Comparison of ENCODE assay signal across 27 cellular contexts in the genomic region with DNA sequence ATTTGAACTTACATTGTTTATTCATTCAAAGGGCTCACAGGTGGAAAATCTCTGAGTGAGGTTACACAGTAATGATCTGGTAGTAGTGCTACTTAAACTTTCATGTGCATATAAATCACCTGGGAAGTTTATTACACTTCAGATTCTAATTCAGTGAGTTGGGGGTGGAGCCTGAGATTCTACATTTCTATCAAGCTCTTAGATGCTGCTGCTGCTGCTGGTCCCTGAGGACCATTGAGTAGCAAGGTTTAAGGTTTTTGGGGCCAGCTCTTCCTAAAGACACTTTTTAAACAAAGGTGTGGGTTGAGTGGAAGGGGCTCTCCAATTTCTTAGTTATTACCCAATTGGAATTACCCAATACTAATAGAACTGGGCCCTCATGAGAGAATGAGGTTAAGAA. TPM values are rescaled to one million over a fixed set of nuclear protein-coding genes. Genes with fewer than 3 reads are reported as not detected.
A peak's percentile ranks its signal among the peaks of the same experiment; 100 is the strongest.
DNase-seq lines count a peak whose midpoint lies in the region; ATAC-seq, FAIRE-seq and TF ChIP-seq lines count a peak whose summit lies in the region.
"Had no signal": no experiment of that assay in that cellular context is flagged by ENCODE, and none has a peak within 500 bp of the region (broad histone marks: within the 10 kb centered on the region; RNA-seq: fewer than 3 reads in every experiment).

No MANE protein-coding gene starts in this region.

- H3K27ac ChIP-seq in A673 (ENCODE audit: low read depth, low read length, poor library complexity, severe bottlenecking), result peak overlapping the region; percentile 56
- H3K27ac ChIP-seq in left lung, result peak overlapping the region; percentile 51 to 54
- H3K27ac ChIP-seq: breast epithelium, pancreas had no signal

- no peaks in the 10 kb centered on the region for H3K36me3 ChIP-seq in A673 (ENCODE audit: insufficient read depth, low read length, poor library complexity, severe bottlenecking)
- no peaks in the 10 kb centered on the region for H3K36me3 ChIP-seq in left lung
- H3K36me3 ChIP-seq in Caco-2 (ENCODE audit: control insufficient read depth, insufficient read depth, low read length), result no peaks in the 10 kb centered on the region
- H3K36me3 ChIP-seq: breast epithelium, gastrocnemius medialis, pancreas, upper lobe of left lung had no signal

- peaks cover 1% of the 10 kb centered on the region for H3K36me3 Mint-ChIP-seq in activated CD8-positive, alpha-beta T cell treated with anti-CD3 and anti-CD28 coated beads for 36 hours (ENCODE audit: low read depth)
- H3K36me3 Mint-ChIP-seq in activated CD8-positive, alpha-beta T cell treated with anti-CD3 and anti-CD28 coated beads, Interleukin-2, amount 10 ng/mL, durations not matched to agents 7 days and 5 days (ENCODE audit: low read depth), result peaks cover 14% of the 10 kb centered on the region
- no peaks in the 10 kb centered on the region for H3K36me3 Mint-ChIP-seq in Caco-2 (ENCODE audit: insufficient read depth, unreplicated experiment)
- H3K36me3 Mint-ChIP-seq: stimulated activated naive B cell treated with anti-CD40 and anti-IgM and Interleukin-4, amounts not matched to agents 10 μg/mL and 1 μg/mL and 100 μg/mL, for 72 hours had no signal

- H3K4me1 ChIP-seq in A673 (ENCODE audit: insufficient read depth, low read length, poor library complexity, severe bottlenecking), result peaks cover 52% of the 10 kb centered on the region
- H3K4me1 ChIP-seq in left lung, result peaks cover 22 to 72% of the 10 kb centered on the region in 2 donors
- no peaks in the 10 kb centered on the region for H3K4me1 ChIP-seq in Caco-2
- H3K4me1 ChIP-seq: breast epithelium had no signal

- ATAC-seq in activated CD8-positive, alpha-beta T cell treated with anti-CD3 and anti-CD28 coated beads for 36 hours, result no peak
- ATAC-seq in activated CD8-positive, alpha-beta T cell treated with anti-CD3 and anti-CD28 coated beads, Interleukin-2, amount 10 ng/mL, durations not matched to agents 7 days and 5 days, result no peak
- ATAC-seq in left lung (no peak), left lobe of liver (no peak)
- ATAC-seq: gastrocnemius medialis had no signal

- peaks cover 50% of the 10 kb centered on the region for H3K4me1 Mint-ChIP-seq in activated CD8-positive, alpha-beta T cell treated with anti-CD3 and anti-CD28 coated beads for 36 hours (ENCODE audit: low read depth)
- H3K4me1 Mint-ChIP-seq in activated CD8-positive, alpha-beta T cell treated with anti-CD3 and anti-CD28 coated beads, Interleukin-2, amount 10 ng/mL, durations not matched to agents 7 days and 5 days (ENCODE audit: low read depth), result peaks cover 40% of the 10 kb centered on the region
- H3K4me1 Mint-ChIP-seq in Caco-2 (ENCODE audit: low read depth, unreplicated experiment), result no peaks in the 10 kb centered on the region

- in situ Hi-C loops in GM13976 (cut with MboI; ENCODE audit: low sequenced_read_pairs, unreplicated experiment), result no loop called here

- H3K27me3 ChIP-seq in A673 (replicated peaks; ENCODE audit: insufficient read depth, low read depth, low read length, poor library complexity), result peaks cover 10% of the 10 kb centered on the region
- no peaks in the 10 kb centered on the region for H3K27me3 ChIP-seq in left lung
- no peaks in the 10 kb centered on the region for H3K27me3 ChIP-seq in Caco-2 (replicated peaks; ENCODE audit: control insufficient read depth, insufficient read depth, low read length)
- H3K27me3 ChIP-seq: breast epithelium, gastrocnemius medialis, pancreas, upper lobe of left lung had no signal

- TF ChIP-seq CTCF in activated CD8-positive, alpha-beta T cell treated with anti-CD3 and anti-CD28 coated beads for 36 hours (IDR thresholded peaks at IDR 0.05), result no peak
- no peak for TF ChIP-seq CTCF in A673 (conservative IDR thresholded peaks at IDR 0.05; ENCODE audit: low read depth, low read length)
- no peak for TF ChIP-seq CTCF in left lung (IDR thresholded peaks at IDR 0.05)
- TF ChIP-seq CTCF in GM13976 (IDR thresholded peaks at IDR 0.05; ENCODE audit: borderline replicate concordance, control extremely low read depth, extremely low read depth, insufficient read depth, missing control alignments), result no peak
- no peak for TF ChIP-seq CTCF in Caco-2 (IDR thresholded peaks at IDR 0.05; ENCODE audit: insufficient read depth in 1 of 2, low read depth in 1 of 2, low read length in 1 of 2, severe bottlenecking in 1 of 2, unreplicated experiment in 1 of 2)

- peaks cover 7% of the 10 kb centered on the region for H3K9me3 Mint-ChIP-seq in activated CD8-positive, alpha-beta T cell treated with anti-CD3 and anti-CD28 coated beads for 36 hours
- H3K9me3 Mint-ChIP-seq in activated CD8-positive, alpha-beta T cell treated with anti-CD3 and anti-CD28 coated beads, Interleukin-2, amount 10 ng/mL, durations not matched to agents 7 days and 5 days (ENCODE audit: insufficient read depth), result no peaks in the 10 kb centered on the region
- no peaks in the 10 kb centered on the region for H3K9me3 Mint-ChIP-seq in Caco-2 (ENCODE audit: unreplicated experiment)
- H3K9me3 Mint-ChIP-seq: neural crest cell had no signal

- no peaks in the 10 kb centered on the region for H3K27me3 Mint-ChIP-seq in activated CD8-positive, alpha-beta T cell treated with anti-CD3 and anti-CD28 coated beads for 36 hours
- H3K27me3 Mint-ChIP-seq in activated CD8-positive, alpha-beta T cell treated with anti-CD3 and anti-CD28 coated beads, Interleukin-2, amount 10 ng/mL, durations not matched to agents 7 days and 5 days (ENCODE audit: low read depth), result no peaks in the 10 kb centered on the region
- peaks cover 10% of the 10 kb centered on the region for H3K27me3 Mint-ChIP-seq in Caco-2 (ENCODE audit: insufficient read depth, unreplicated experiment)
- H3K27me3 Mint-ChIP-seq: activated CD4-positive, alpha-beta memory T cell treated with anti-CD3 and anti-CD28 coated beads, Interleukin-2, amount 10 ng/mL, durations not matched to agents 7 days and 5 days; activated naive CD4-positive, alpha-beta T cell treated with anti-CD3 and anti-CD28 coated beads, Interleukin-2, amount 10 ng/mL, durations not matched to agents 7 days and 5 days had no signal

- H3K27ac Mint-ChIP-seq in activated CD8-positive, alpha-beta T cell treated with anti-CD3 and anti-CD28 coated beads for 36 hours, result peak overlapping the region; percentile 7
- H3K27ac Mint-ChIP-seq in activated CD8-positive, alpha-beta T cell treated with anti-CD3 and anti-CD28 coated beads, Interleukin-2, amount 10 ng/mL, durations not matched to agents 7 days and 5 days, result no peak overlapping the region
- H3K27ac Mint-ChIP-seq in Caco-2 (ENCODE audit: unreplicated experiment), result no peak overlapping the region
- H3K27ac Mint-ChIP-seq: activated CD4-positive, alpha-beta memory T cell treated with anti-CD3 and anti-CD28 coated beads, Interleukin-2, amount 10 ng/mL, durations not matched to agents 7 days and 5 days; stimulated activated naive B cell treated with anti-CD40 and anti-IgM and Interleukin-4, amounts not matched to agents 10 μg/mL and 1 μg/mL and 100 μg/mL, for 72 hours had no signal

- DNase-seq in activated CD8-positive, alpha-beta T cell treated with anti-CD3 and anti-CD28 coated beads for 36 hours, result no peak
- DNase-seq in activated CD8-positive, alpha-beta T cell treated with anti-CD3 and anti-CD28 coated beads, Interleukin-2, amount 10 ng/mL, durations not matched to agents 7 days and 5 days, result no peak
- DNase-seq in A673 (ENCODE audit: low spot score), result peak; percentile 26
- no peak for DNase-seq in GM18507 (ENCODE audit: extremely low spot score, insufficient read length, low read depth)
- DNase-seq in left lung, result no peak
- DNase-seq in GM13976 (ENCODE audit: low spot score), result no peak
- DNase-seq in left lobe of liver (ENCODE audit: low spot score), result no peak
- DNase-seq in Caco-2, result no peak
- DNase-seq: activated CD4-positive, alpha-beta memory T cell treated with anti-CD3 and anti-CD28 coated beads, Interleukin-2, amount 10 ng/mL, durations not matched to agents 7 days and 5 days; activated naive CD4-positive, alpha-beta T cell treated with anti-CD3 and anti-CD28 coated beads, Interleukin-2, amount 10 ng/mL, durations not matched to agents 7 days and 5 days; gastrocnemius medialis; H7; Karpas-422; NCI-H2029 treated with DMSO at 0.1 percent for 48 hours; NCI-H2227 treated with DMSO at 0.1 percent for 48 hours; NCI-H526; pancreas; stimulated activated naive B cell treated with anti-CD40 and anti-IgM and Interleukin-4, amounts not matched to agents 10 μg/mL and 1 μg/mL and 100 μg/mL, for 72 hours; substantia nigra; upper lobe of left lung had no signal

- CTCF ChIA-PET in activated CD8-positive, alpha-beta T cell treated with anti-CD3 and anti-CD28 coated beads for 36 hours (lab: Charles Lee), result interaction anchor here (0.9 to 5.9 kb wide), 9 partner anchors 9 to 136 kb away, joined by 3 to 66 read pairs (median 5); no protein-coding TSS in a partner anchor
- CTCF ChIA-PET in activated CD8-positive, alpha-beta T cell treated with anti-CD3 and anti-CD28 coated beads, Interleukin-2, amount 10 ng/mL, durations not matched to agents 7 days and 5 days (lab: Charles Lee), result interaction anchor here (0.9 to 7.9 kb wide), 9 partner anchors 8 to 139 kb away, joined by 3 to 110 read pairs (median 6); no protein-coding TSS in a partner anchor
- CTCF ChIA-PET in A673 (lab: Charles Lee), result no interaction called here
- CTCF ChIA-PET in Caco-2 (lab: Charles Lee), result no interaction called here

- H3K9me3 ChIP-seq in A673 (ENCODE audit: low read depth, low read length, poor library complexity, severe bottlenecking) (no peaks in the 10 kb centered on the region), left lung (no peaks in the 10 kb centered on the region), Caco-2 (no peaks in the 10 kb centered on the region)
- H3K9me3 ChIP-seq: breast epithelium, gastrocnemius medialis, pancreas, upper lobe of left lung had no signal

- H3K4me3 ChIP-seq in A673 (ENCODE audit: low read depth, low read length, poor library complexity, severe bottlenecking), result no peak overlapping the region
- no peak overlapping the region for H3K4me3 ChIP-seq in left lung
- no peak overlapping the region for H3K4me3 ChIP-seq in Caco-2 (ENCODE audit: low read depth, low read length)
- H3K4me3 ChIP-seq: breast epithelium, gastrocnemius medialis, pancreas, upper lobe of left lung had no signal

- FAIRE-seq in GM18507 (lab: Jason Lieb, UNC), result peak; percentile 33
- FAIRE-seq: A204.1, endothelial cell of umbilical vein, GM12892, pancreas had no signal

- BruUV-seq in A673 (replicated peaks; lab: Mats Ljungman, UMichigan) (no TSS peak), Caco-2 (replicated peaks; lab: Mats Ljungman, UMichigan) (no TSS peak)

- POLR2A ChIA-PET in activated CD8-positive, alpha-beta T cell treated with anti-CD3 and anti-CD28 coated beads for 36 hours (lab: Charles Lee), result interaction anchor here (0.6 to 9.3 kb wide), 4 partner anchors 10 to 229 kb away, joined by 3 to 131 read pairs (median 46); a partner anchor contains a TSS
- POLR2A ChIA-PET in activated CD8-positive, alpha-beta T cell treated with anti-CD3 and anti-CD28 coated beads, Interleukin-2, amount 10 ng/mL, durations not matched to agents 7 days and 5 days (lab: Charles Lee), result interaction anchor here (0.6 to 4.7 kb wide), 5 partner anchors 10 to 434 kb away, joined by 3 to 56 read pairs (median 10); a partner anchor contains a TSS
- POLR2A ChIA-PET in A673 (lab: Charles Lee; ENCODE audit: low non-redundant PET) (no interaction called here), Caco-2 (lab: Charles Lee) (no interaction called here)

- no peak overlapping the region for H3K4me3 Mint-ChIP-seq in activated CD8-positive, alpha-beta T cell treated with anti-CD3 and anti-CD28 coated beads for 36 hours
- H3K4me3 Mint-ChIP-seq in activated CD8-positive, alpha-beta T cell treated with anti-CD3 and anti-CD28 coated beads, Interleukin-2, amount 10 ng/mL, durations not matched to agents 7 days and 5 days, result no peak overlapping the region
- no peak overlapping the region for H3K4me3 Mint-ChIP-seq in Caco-2 (ENCODE audit: unreplicated experiment)
- H3K4me3 Mint-ChIP-seq: activated CD4-positive, alpha-beta memory T cell treated with anti-CD3 and anti-CD28 coated beads, Interleukin-2, amount 10 ng/mL, durations not matched to agents 7 days and 5 days; activated naive CD4-positive, alpha-beta T cell treated with anti-CD3 and anti-CD28 coated beads, Interleukin-2, amount 10 ng/mL, durations not matched to agents 7 days and 5 days; neural crest cell; stimulated activated naive B cell treated with anti-CD40 and anti-IgM and Interleukin-4, amounts not matched to agents 10 μg/mL and 1 μg/mL and 100 μg/mL, for 72 hours had no signal

- intact Hi-C loops in activated CD8-positive, alpha-beta T cell treated with anti-CD3 and anti-CD28 coated beads for 36 hours (cut with micrococcal nuclease), result no loop called here
- intact Hi-C loops in A673 (cut with micrococcal nuclease; ENCODE audit: unreplicated experiment) (no loop called here), left lung (cut with DNase I) (no loop called here), Caco-2 (cut with micrococcal nuclease; ENCODE audit: unreplicated experiment) (no loop called here)

RNA-seq across cellular contexts. Expression of a gene that starts 29.6 kb away (rescaled TPM):
- total RNA-seq in activated CD8-positive, alpha-beta T cell treated with anti-CD3 and anti-CD28 coated beads for 36 hours, result 10 to 100 TPM; 15.5 to 16.2 TPM
- 10 to 100 TPM; 49.0 to 49.3 TPM for total RNA-seq in activated CD8-positive, alpha-beta T cell treated with anti-CD3 and anti-CD28 coated beads, Interleukin-2, amount 10 ng/mL, durations not matched to agents 7 days and 5 days
- 0.15 and 0.43 TPM in 2 replicates for total RNA-seq in A673 (2021)
- 10 to 100 TPM in 1 of 2 donors, 1 to 10 TPM in 1; 8.6 to 11.3 TPM for total RNA-seq in left lung
- 0.43 TPM for total RNA-seq in left lobe of liver
- not detected in 2 replicates for total RNA-seq in Caco-2 (2022)
- total RNA-seq: endothelial cell of umbilical vein, renal cortical epithelial cell had no signal

RNA-seq across cellular contexts. Expression of a gene that starts 39.0 kb away (rescaled TPM):
- total RNA-seq in activated CD8-positive, alpha-beta T cell treated with anti-CD3 and anti-CD28 coated beads for 36 hours, result under 1 TPM; 0.02 to 0.14 TPM
- 1 to 10 TPM; 1.4 to 2.2 TPM for total RNA-seq in activated CD8-positive, alpha-beta T cell treated with anti-CD3 and anti-CD28 coated beads, Interleukin-2, amount 10 ng/mL, durations not matched to agents 7 days and 5 days
- total RNA-seq in A673 (2021) (34.2 and 46.6 TPM in 2 replicates), left lung (under 1 TPM; 0.42 to 0.50 TPM), left lobe of liver (0.03 TPM), Caco-2 (2022) (0.11 TPM in 1 of 2 replicates, not detected in the other)
- total RNA-seq: endothelial cell of umbilical vein, kidney epithelial cell, renal cortical epithelial cell had no signal

Comparison
In these comparisons a context has a peak if more than half of its experiments do, and no peak if none do; other contexts are left out.
1. RNA of a gene that starts 39.0 kb away (total RNA-seq): 34.2 to 46.6 TPM in A673; 1.4 to 2.2 TPM in activated CD8-positive, alpha-beta T cell treated with anti-CD3 and anti-CD28 coated beads, Interleukin-2, amount 10 ng/mL, durations not matched to agents 7 days and 5 days, 0.42 to 0.50 TPM in left lung, 0.02 to 0.14 TPM in activated CD8-positive, alpha-beta T cell treated with anti-CD3 and anti-CD28 coated beads for 36 hours, 0.11 TPM in Caco-2 and 0.03 TPM in left lobe of liver (single experiment); every median in the first group is over 10 times any median in the second.
2. CTCF ChIA-PET loops: an anchor here in activated CD8-positive, alpha-beta T cell treated with anti-CD3 and anti-CD28 coated beads for 36 hours (0.9 to 5.9 kb wide) and activated CD8-positive, alpha-beta T cell treated with anti-CD3 and anti-CD28 coated beads, Interleukin-2, amount 10 ng/mL, durations not matched to agents 7 days and 5 days (0.9 to 7.9 kb wide); none called in A673 and Caco-2.
3. POLR2A ChIA-PET loops: an anchor here in activated CD8-positive, alpha-beta T cell treated with anti-CD3 and anti-CD28 coated beads for 36 hours (0.6 to 9.3 kb wide) and activated CD8-positive, alpha-beta T cell treated with anti-CD3 and anti-CD28 coated beads, Interleukin-2, amount 10 ng/mL, durations not matched to agents 7 days and 5 days (0.6 to 4.7 kb wide); none called in A673 and Caco-2.